In the genomic region with DNA sequence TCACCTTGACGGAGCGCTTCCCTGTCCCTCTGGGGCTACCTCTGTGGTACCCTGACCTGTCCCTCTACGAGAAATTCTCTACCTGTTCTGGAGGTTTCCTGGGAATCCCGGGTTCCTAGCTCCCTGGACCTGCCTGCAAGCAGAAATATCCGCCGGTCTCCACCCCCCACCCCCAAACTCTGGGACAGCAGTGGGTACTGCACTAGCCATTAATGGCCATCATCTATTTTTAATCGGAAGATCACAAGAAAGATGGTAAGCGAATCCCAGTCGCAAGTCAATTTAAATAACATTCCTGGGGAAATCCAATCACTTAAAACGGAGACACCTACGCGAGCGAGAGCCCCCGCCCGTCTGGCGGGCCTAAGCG, we compare ENCODE assay signal across 8 cellular contexts. TPM values are rescaled to one million over a fixed set of nuclear protein-coding genes. Genes with fewer than 3 reads are reported as not detected.
DNase-seq lines count a peak whose midpoint lies in the region.

No MANE protein-coding gene starts in this region.

- no peak overlapping the region for H3K27ac ChIP-seq in stomach smooth muscle (ENCODE audit: low read length)

- H3K27ac Mint-ChIP-seq in activated T-helper 1 cell treated with anti-CD3 and anti-CD28 coated beads, Interleukin-12 subunit alpha, Interleukin-12 subunit beta, Interleukin-2, Interleukin-4 antibody, amounts not matched to agents 30 ng/mL and 10 ng/mL and 1 ng/mL, durations not matched to agents 14 hours and 24 hours and 36 hours: peak overlapping the region; percentile 40
- no peak overlapping the region for H3K27ac Mint-ChIP-seq in immature natural killer cell

- H3K9ac ChIP-seq in stomach smooth muscle (ENCODE audit: low read length in 2 of 2): no peak overlapping the region

- DNase-seq in NCI-H2171 treated with DMSO at 0.1 percent for 48 hours (lab: John Stamatoyannopoulos, UW) (peak; percentile 30), NCI-H2171 (lab: John Stamatoyannopoulos, UW) (no peak), immature natural killer cell (no peak), DMS153 treated with DMSO at 0.1 percent for 48 hours (lab: John Stamatoyannopoulos, UW; ENCODE audit: unreplicated experiment) (no peak), hippocampal formation (lab: John Stamatoyannopoulos, UW) (no peak), MV-4-11 (lab: John Stamatoyannopoulos, UW) (no peak)
- DNase-seq in activated T-helper 1 cell treated with anti-CD3 and anti-CD28 coated beads, Interleukin-12 subunit alpha, Interleukin-12 subunit beta, Interleukin-2, Interleukin-4 antibody, amounts not matched to agents 30 ng/mL and 10 ng/mL and 1 ng/mL, durations not matched to agents 14 hours and 24 hours and 36 hours (ENCODE audit: low spot score): no peak

- H3K4me1 ChIP-seq in stomach smooth muscle (ENCODE audit: control insufficient read depth, insufficient read depth, low read length): peaks cover 15% of the 10 kb centered on the region

- H3K4me3 Mint-ChIP-seq in activated T-helper 1 cell treated with anti-CD3 and anti-CD28 coated beads, Interleukin-12 subunit alpha, Interleukin-12 subunit beta, Interleukin-2, Interleukin-4 antibody, amounts not matched to agents 30 ng/mL and 10 ng/mL and 1 ng/mL, durations not matched to agents 14 hours and 24 hours and 36 hours: peak overlapping the region; percentile 77
- peak overlapping the region; percentile 59 to 79 (median 73) for H3K4me3 Mint-ChIP-seq in immature natural killer cell

- peaks cover 14 to 37% of the 10 kb centered on the region in 2 donors for H3K27me3 ChIP-seq in stomach smooth muscle (ENCODE audit: control insufficient read depth in 1 of 2, insufficient read depth in 2 of 2, low read length in 2 of 2)

- peaks cover 14% of the 10 kb centered on the region for H3K4me1 Mint-ChIP-seq in activated T-helper 1 cell treated with anti-CD3 and anti-CD28 coated beads, Interleukin-12 subunit alpha, Interleukin-12 subunit beta, Interleukin-2, Interleukin-4 antibody, amounts not matched to agents 30 ng/mL and 10 ng/mL and 1 ng/mL, durations not matched to agents 14 hours and 24 hours and 36 hours (ENCODE audit: low read depth)
- peaks cover 13 to 16% of the 10 kb centered on the region in 2 donors for H3K4me1 Mint-ChIP-seq in immature natural killer cell

- intact Hi-C loops in activated T-helper 1 cell treated with anti-CD3 and anti-CD28 coated beads, Interleukin-12 subunit alpha, Interleukin-12 subunit beta, Interleukin-2, Interleukin-4 antibody, amounts not matched to agents 30 ng/mL and 10 ng/mL and 1 ng/mL, durations not matched to agents 14 hours and 24 hours and 36 hours (cut with micrococcal nuclease): loop anchor here (5.0 kb wide), 5 partner anchors 173 to 462 kb away; a partner anchor contains a TSS

- H3K9me3 Mint-ChIP-seq in activated T-helper 1 cell treated with anti-CD3 and anti-CD28 coated beads, Interleukin-12 subunit alpha, Interleukin-12 subunit beta, Interleukin-2, Interleukin-4 antibody, amounts not matched to agents 30 ng/mL and 10 ng/mL and 1 ng/mL, durations not matched to agents 14 hours and 24 hours and 36 hours: no peaks in the 10 kb centered on the region
- H3K9me3 Mint-ChIP-seq in immature natural killer cell: no peaks in the 10 kb centered on the region

- H3K36me3 Mint-ChIP-seq in activated T-helper 1 cell treated with anti-CD3 and anti-CD28 coated beads, Interleukin-12 subunit alpha, Interleukin-12 subunit beta, Interleukin-2, Interleukin-4 antibody, amounts not matched to agents 30 ng/mL and 10 ng/mL and 1 ng/mL, durations not matched to agents 14 hours and 24 hours and 36 hours (ENCODE audit: low read depth): no peaks in the 10 kb centered on the region
- H3K36me3 Mint-ChIP-seq in immature natural killer cell: no peaks in the 10 kb centered on the region

- peak overlapping the region; percentile 58 to 74 for H3K4me3 ChIP-seq in stomach smooth muscle (ENCODE audit: low read length in 2 of 2)

- no peaks in the 10 kb centered on the region for H3K36me3 ChIP-seq in stomach smooth muscle (ENCODE audit: control insufficient read depth in 2 of 2, insufficient read depth in 2 of 2, low read length in 2 of 2)

- H3K27me3 Mint-ChIP-seq in activated T-helper 1 cell treated with anti-CD3 and anti-CD28 coated beads, Interleukin-12 subunit alpha, Interleukin-12 subunit beta, Interleukin-2, Interleukin-4 antibody, amounts not matched to agents 30 ng/mL and 10 ng/mL and 1 ng/mL, durations not matched to agents 14 hours and 24 hours and 36 hours (ENCODE audit: insufficient read depth): peaks cover 65% of the 10 kb centered on the region
- H3K27me3 Mint-ChIP-seq in immature natural killer cell (ENCODE audit: low read depth in 3 of 3): peaks cover 19 to 33% (median 31%) of the 10 kb centered on the region in 3 donors

- no peaks in the 10 kb centered on the region for H3K9me3 ChIP-seq in stomach smooth muscle (ENCODE audit: control insufficient read depth in 2 of 2, low read length in 2 of 2)

RNA-seq across cellular contexts. Expression of a gene that starts 0.4 kb away (rescaled TPM):
- 0.18 and 0.42 TPM in 2 replicates for total RNA-seq in activated T-helper 1 cell treated with anti-CD3 and anti-CD28 coated beads, Interleukin-12 subunit alpha, Interleukin-12 subunit beta, Interleukin-2, Interleukin-4 antibody, amounts not matched to agents 30 ng/mL and 10 ng/mL and 1 ng/mL, durations not matched to agents 14 hours and 24 hours and 36 hours
- not detected for polyA plus RNA-seq in immature natural killer cell
